In the genomic region with DNA sequence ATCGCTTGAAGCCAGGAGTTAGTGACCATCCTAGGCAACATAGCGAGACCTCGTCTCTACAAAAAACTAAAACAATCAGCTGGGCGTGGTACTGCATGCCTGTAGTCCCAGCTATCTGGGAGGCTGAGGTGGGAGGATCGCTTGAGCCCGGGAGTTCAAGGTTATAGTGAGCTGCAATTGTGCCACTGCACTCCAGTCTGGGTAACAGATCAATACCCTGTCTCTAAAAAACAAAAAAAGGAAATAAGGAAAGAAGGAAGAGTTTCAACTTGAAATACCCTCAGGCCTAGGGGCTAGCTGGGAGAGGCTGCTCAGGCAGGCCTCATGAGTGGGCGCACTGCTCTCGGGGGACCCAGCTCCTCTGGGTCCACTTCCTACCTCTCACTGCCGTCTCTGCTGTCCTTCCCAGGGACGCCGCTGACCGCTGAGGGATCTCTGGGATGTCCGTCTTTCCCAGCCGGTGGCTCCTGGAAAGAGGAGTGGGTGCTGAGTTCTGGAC, we compare ENCODE assay signal across 19 cellular contexts. TPM values are rescaled to one million over a fixed set of nuclear protein-coding genes. Genes with fewer than 3 reads are reported as not detected.
A peak's percentile ranks its signal among the peaks of the same experiment; 100 is the strongest.
DNase-seq lines count a peak whose midpoint lies in the region; ATAC-seq and TF ChIP-seq lines count a peak whose summit lies in the region.
"Had no signal": no experiment of that assay in that cellular context is flagged by ENCODE, and none has a peak within 500 bp of the region (broad histone marks: within the 10 kb centered on the region; RNA-seq: fewer than 3 reads in every experiment).

No MANE protein-coding gene starts in this region.

- no peak for DNase-seq in CD4-positive, alpha-beta T cell
- no peak for DNase-seq in CD8-positive, alpha-beta memory T cell
- DNase-seq in activated T-helper 2 cell treated with anti-CD3 and anti-CD28 coated beads, Interferon-gamma antibody, Interleukin-2, Interleukin-4, amounts not matched to agents 10 μg/mL and 5 μg/mL and 100 μg/mL, durations not matched to agents 14 hours and 24 hours and 36 hours (ENCODE audit: low spot score): no peak
- DNase-seq in neural crest cell (ENCODE audit: low read depth, low spot score) (no peak), HAP-1 (ENCODE audit: low spot score in 2 of 2) (no peak)
- DNase-seq in effector CD8-positive, alpha-beta T cell (lab: John Stamatoyannopoulos, UW): no peak
- DNase-seq: ACHN; AML-193; DND-41; KG1; NCI-H1436; NCI-H2029; NCI-H2171; NCI-H446; NK-92 treated with Interleukin-12 subunit alpha and Interleukin-12 subunit beta, amount 100 ng/mL, for 24 hours; RPMI8226; SJCRH30 had no signal

- no peaks in the 10 kb centered on the region for H3K9me3 ChIP-seq in CD4-positive, alpha-beta T cell (ENCODE audit: control insufficient read depth, low read length)
- no peaks in the 10 kb centered on the region for H3K9me3 ChIP-seq in CD8-positive, alpha-beta memory T cell (ENCODE audit: low read length)
- no peaks in the 10 kb centered on the region for H3K9me3 ChIP-seq in HAP-1
- H3K9me3 ChIP-seq: SJCRH30 had no signal

- H3K27me3 ChIP-seq in CD4-positive, alpha-beta T cell (ENCODE audit: control insufficient read depth, insufficient read depth, low read length): no peaks in the 10 kb centered on the region
- H3K27me3 ChIP-seq in CD8-positive, alpha-beta memory T cell (ENCODE audit: insufficient read depth, low read length, poor library complexity, severe bottlenecking): no peaks in the 10 kb centered on the region
- no peaks in the 10 kb centered on the region for H3K27me3 ChIP-seq in HAP-1 (ENCODE audit: low read depth)
- H3K27me3 ChIP-seq: SJCRH30 had no signal

- POLR2A ChIA-PET in CD4-positive, alpha-beta T cell (lab: Charles Lee): no interaction called here
- POLR2A ChIA-PET in CD8-positive, alpha-beta memory T cell (lab: Charles Lee): interaction anchor here (0.7 kb wide), 1 partner anchor 16 kb away, joined by 10 read pairs; no protein-coding TSS in a partner anchor

- H3K4me3 ChIP-seq in CD8-positive, alpha-beta memory T cell (ENCODE audit: low read length): no peak overlapping the region
- no peak overlapping the region for H3K4me3 ChIP-seq in HAP-1
- H3K4me3 ChIP-seq: SJCRH30 had no signal

- ATAC-seq in CD4-positive, alpha-beta T cell (ENCODE audit: poor library complexity): no peak
- ATAC-seq in HG02885 (IDR thresholded peaks at IDR 0.05; ENCODE audit: poor library complexity, unreplicated experiment): no peak
- ATAC-seq: HCT116 had no signal

- in situ Hi-C loops in HAP-1 (cut with MboI; ENCODE audit: low sequenced_read_pairs): no loop called here

- intact Hi-C loops in CD4-positive, alpha-beta T cell (cut with DNase I, micrococcal nuclease): no loop called here
- intact Hi-C loops in activated T-helper 2 cell treated with anti-CD3 and anti-CD28 coated beads, Interferon-gamma antibody, Interleukin-2, Interleukin-4, amounts not matched to agents 10 μg/mL and 5 μg/mL and 100 μg/mL, durations not matched to agents 14 hours and 24 hours and 36 hours (cut with micrococcal nuclease): no loop called here

- no peak overlapping the region for H3K27ac ChIP-seq in CD4-positive, alpha-beta T cell (ENCODE audit: low read depth, low read length)
- no peak overlapping the region for H3K27ac ChIP-seq in CD8-positive, alpha-beta memory T cell (ENCODE audit: low read depth, low read length)
- H3K27ac ChIP-seq: SJCRH30 had no signal

- no peak overlapping the region for H3K4me3 Mint-ChIP-seq in CD4-positive, alpha-beta T cell
- no peak overlapping the region for H3K4me3 Mint-ChIP-seq in CD8-positive, alpha-beta memory T cell
- no peak overlapping the region for H3K4me3 Mint-ChIP-seq in activated T-helper 2 cell treated with anti-CD3 and anti-CD28 coated beads, Interferon-gamma antibody, Interleukin-2, Interleukin-4, amounts not matched to agents 10 μg/mL and 5 μg/mL and 100 μg/mL, durations not matched to agents 14 hours and 24 hours and 36 hours (ENCODE audit: low read depth)
- no peak overlapping the region for H3K4me3 Mint-ChIP-seq in neural crest cell

- H3K9me3 Mint-ChIP-seq in CD4-positive, alpha-beta T cell: no peaks in the 10 kb centered on the region
- H3K9me3 Mint-ChIP-seq in CD8-positive, alpha-beta memory T cell: no peaks in the 10 kb centered on the region
- no peaks in the 10 kb centered on the region for H3K9me3 Mint-ChIP-seq in activated T-helper 2 cell treated with anti-CD3 and anti-CD28 coated beads, Interferon-gamma antibody, Interleukin-2, Interleukin-4, amounts not matched to agents 10 μg/mL and 5 μg/mL and 100 μg/mL, durations not matched to agents 14 hours and 24 hours and 36 hours
- no peaks in the 10 kb centered on the region for H3K9me3 Mint-ChIP-seq in neural crest cell

- CTCF ChIA-PET in CD4-positive, alpha-beta T cell (lab: Charles Lee): interaction anchor here (2.0 kb wide), 1 partner anchor 10 kb away, joined by 5 read pairs; no protein-coding TSS in a partner anchor
- CTCF ChIA-PET in CD8-positive, alpha-beta memory T cell (lab: Charles Lee): interaction anchor here (0.8 to 1.1 kb wide), 3 partner anchors 9 to 139 kb away, joined by 3 to 4 read pairs (median 3); no protein-coding TSS in a partner anchor

- no peaks in the 10 kb centered on the region for H3K4me1 ChIP-seq in CD8-positive, alpha-beta memory T cell (ENCODE audit: insufficient read depth, low read length)
- no peaks in the 10 kb centered on the region for H3K4me1 ChIP-seq in HAP-1
- H3K4me1 ChIP-seq: SJCRH30 had no signal

- peaks cover 90% of the 10 kb centered on the region for H3K36me3 Mint-ChIP-seq in CD4-positive, alpha-beta T cell (ENCODE audit: low read depth)
- peaks cover 0 to 93% (median 17%) of the 10 kb centered on the region in 3 donors for H3K36me3 Mint-ChIP-seq in CD8-positive, alpha-beta memory T cell
- peaks cover 66% of the 10 kb centered on the region for H3K36me3 Mint-ChIP-seq in activated T-helper 2 cell treated with anti-CD3 and anti-CD28 coated beads, Interferon-gamma antibody, Interleukin-2, Interleukin-4, amounts not matched to agents 10 μg/mL and 5 μg/mL and 100 μg/mL, durations not matched to agents 14 hours and 24 hours and 36 hours (ENCODE audit: low read depth)
- no peaks in the 10 kb centered on the region for H3K36me3 Mint-ChIP-seq in neural crest cell (ENCODE audit: low read depth)

- TF ChIP-seq CTCF in CD4-positive, alpha-beta T cell (IDR thresholded peaks at IDR 0.05): no peak
- no peak for TF ChIP-seq CTCF in neural crest cell (conservative IDR thresholded peaks at IDR 0.05)

- H3K36me3 ChIP-seq in CD8-positive, alpha-beta memory T cell (ENCODE audit: insufficient read depth, low read length): peaks cover 59% of the 10 kb centered on the region
- peaks cover 18% of the 10 kb centered on the region for H3K36me3 ChIP-seq in HAP-1 (replicated peaks)

- no peaks in the 10 kb centered on the region for H3K4me1 Mint-ChIP-seq in CD4-positive, alpha-beta T cell (ENCODE audit: low read depth)
- peaks cover 4 to 11% (median 4%) of the 10 kb centered on the region in 3 donors for H3K4me1 Mint-ChIP-seq in CD8-positive, alpha-beta memory T cell
- no peaks in the 10 kb centered on the region for H3K4me1 Mint-ChIP-seq in activated T-helper 2 cell treated with anti-CD3 and anti-CD28 coated beads, Interferon-gamma antibody, Interleukin-2, Interleukin-4, amounts not matched to agents 10 μg/mL and 5 μg/mL and 100 μg/mL, durations not matched to agents 14 hours and 24 hours and 36 hours (ENCODE audit: low read depth)
- H3K4me1 Mint-ChIP-seq in neural crest cell: no peaks in the 10 kb centered on the region

- peak overlapping the region; percentile 16 for H3K27ac Mint-ChIP-seq in CD4-positive, alpha-beta T cell
- H3K27ac Mint-ChIP-seq in CD8-positive, alpha-beta memory T cell: peak overlapping the region in 5 of 8 donors; percentile 38 to 82 (median 51)
- peak overlapping the region; percentile 38 for H3K27ac Mint-ChIP-seq in activated T-helper 2 cell treated with anti-CD3 and anti-CD28 coated beads, Interferon-gamma antibody, Interleukin-2, Interleukin-4, amounts not matched to agents 10 μg/mL and 5 μg/mL and 100 μg/mL, durations not matched to agents 14 hours and 24 hours and 36 hours
- peak overlapping the region; percentile 41 for H3K27ac Mint-ChIP-seq in neural crest cell (ENCODE audit: unreplicated experiment)

- no peaks in the 10 kb centered on the region for H3K27me3 Mint-ChIP-seq in CD4-positive, alpha-beta T cell
- H3K27me3 Mint-ChIP-seq in CD8-positive, alpha-beta memory T cell: no peaks in the 10 kb centered on the region
- H3K27me3 Mint-ChIP-seq in activated T-helper 2 cell treated with anti-CD3 and anti-CD28 coated beads, Interferon-gamma antibody, Interleukin-2, Interleukin-4, amounts not matched to agents 10 μg/mL and 5 μg/mL and 100 μg/mL, durations not matched to agents 14 hours and 24 hours and 36 hours (ENCODE audit: low read depth): no peaks in the 10 kb centered on the region
- no peaks in the 10 kb centered on the region for H3K27me3 Mint-ChIP-seq in neural crest cell (ENCODE audit: low read depth)

RNA-seq across cellular contexts. Expression of gene PRRT1B, which starts 56.4 kb away (rescaled TPM):
- not detected for total RNA-seq in CD4-positive, alpha-beta T cell
- total RNA-seq in CD8-positive, alpha-beta memory T cell: not detected
- not detected for polyA plus RNA-seq in CD8-positive, alpha-beta memory T cell
- total RNA-seq in activated T-helper 2 cell treated with anti-CD3 and anti-CD28 coated beads, Interferon-gamma antibody, Interleukin-2, Interleukin-4, amounts not matched to agents 10 μg/mL and 5 μg/mL and 100 μg/mL, durations not matched to agents 14 hours and 24 hours and 36 hours: not detected in 2 replicates
- total RNA-seq in neural crest cell: not detected in 2 replicates
- total RNA-seq: SJCRH30 had no signal
